15 cellular contexts compared by ENCODE assay signal in the genomic region with DNA sequence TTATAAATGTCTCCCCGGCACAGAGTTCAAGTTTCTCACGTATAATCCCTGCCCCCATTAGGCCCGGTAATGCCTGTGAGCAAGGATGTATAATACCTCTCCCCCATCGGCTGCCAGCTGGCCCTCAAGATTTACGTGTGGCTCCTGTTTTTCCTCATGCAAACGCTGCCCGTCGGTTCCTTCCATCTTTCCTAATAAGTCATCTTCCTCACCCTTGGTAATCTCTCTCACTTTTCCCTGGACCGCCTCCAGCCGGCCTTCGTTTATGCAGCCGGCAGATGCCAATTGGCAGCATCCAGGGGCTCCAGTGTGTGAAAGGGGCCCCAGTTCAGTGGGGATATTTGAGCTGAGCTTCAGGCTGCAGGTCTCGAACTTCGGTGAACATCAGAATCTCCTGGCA.
"Had no signal": no experiment of that assay in that cellular context is flagged by ENCODE, and none has a peak within 500 bp of the region (broad histone marks: within the 10 kb centered on the region; RNA-seq: fewer than 3 reads in every experiment).

No MANE protein-coding gene starts in this region.

- H3K27me3 ChIP-seq: adrenal gland had no signal

- H3K4me1 Mint-ChIP-seq: stimulated activated memory B cell treated with anti-CD40 and anti-IgM and Interleukin-4, amounts not matched to agents 10 μg/mL and 1 μg/mL and 100 μg/mL, for 72 hours had no signal

- H3K4me3 ChIP-seq: adrenal gland, lower lobe of right lung had no signal

- H3K9me3 Mint-ChIP-seq: activated naive CD4-positive, alpha-beta T cell treated with anti-CD3 and anti-CD28 coated beads, Interleukin-2, amount 50 U/mL, for 72 hours; activated T-cell treated with anti-CD3 and anti-CD28 coated beads, Interleukin-2, amount 50 U/mL, for 72 hours; nephron progenitor cell had no signal

- H3K9me3 ChIP-seq: adrenal gland, lower lobe of right lung had no signal

- H3K27ac ChIP-seq: lower lobe of right lung, VCaP had no signal

- H3K36me3 Mint-ChIP-seq: activated naive CD4-positive, alpha-beta T cell treated with anti-CD3 and anti-CD28 coated beads, Interleukin-2, amount 50 U/mL, for 72 hours; stimulated activated memory B cell treated with anti-CD40 and anti-IgM and Interleukin-4, amounts not matched to agents 10 μg/mL and 1 μg/mL and 100 μg/mL, for 72 hours had no signal

- ATAC-seq: activated naive CD4-positive, alpha-beta T cell treated with anti-CD3 and anti-CD28 coated beads, Interleukin-2, amount 50 U/mL, for 72 hours; activated T-cell treated with anti-CD3 and anti-CD28 coated beads, Interleukin-2, amount 50 U/mL, for 72 hours; lower lobe of right lung; sciatic nerve; stimulated activated memory B cell treated with anti-CD40 and anti-IgM and Interleukin-4, amounts not matched to agents 10 μg/mL and 1 μg/mL and 100 μg/mL, for 72 hours; T-helper 17 cell had no signal

- H3K36me3 ChIP-seq: adrenal gland, lower lobe of right lung had no signal

- H3K4me3 Mint-ChIP-seq: activated T-cell treated with anti-CD3 and anti-CD28 coated beads, Interleukin-2, amount 50 U/mL, for 72 hours; nephron progenitor cell; stimulated activated memory B cell treated with anti-CD40 and anti-IgM and Interleukin-4, amounts not matched to agents 10 μg/mL and 1 μg/mL and 100 μg/mL, for 72 hours; T-helper 17 cell had no signal

- DNase-seq: activated CD4-positive, alpha-beta T cell treated with anti-CD3 and anti-CD28 coated beads, Interleukin-2, amount 50 U/mL, for 4 hours; activated effector memory CD4-positive, alpha-beta T cell treated with anti-CD3 and anti-CD28 coated beads, Interleukin-2, amount 50 U/mL, for 16 hours; activated T-cell treated with anti-CD3 and anti-CD28 coated beads, Interleukin-2, amount 50 U/mL, for 72 hours; adrenal gland; dermis blood vessel endothelial cell; effector memory CD4-positive, alpha-beta T cell; lower lobe of right lung; nephron progenitor cell; stimulated activated CD4-positive, alpha-beta T cell treated with anti-CD3 and anti-CD28 coated beads, Interleukin-4, amount 100 ng/mL, for 4 hours; T-helper 17 cell had no signal

- H3K27ac Mint-ChIP-seq: activated naive CD4-positive, alpha-beta T cell treated with anti-CD3 and anti-CD28 coated beads, Interleukin-2, amount 50 U/mL, for 72 hours; activated T-cell treated with anti-CD3 and anti-CD28 coated beads, Interleukin-2, amount 50 U/mL, for 72 hours; nephron progenitor cell; progenitor cell of endocrine pancreas; stimulated activated memory B cell treated with anti-CD40 and anti-IgM and Interleukin-4, amounts not matched to agents 10 μg/mL and 1 μg/mL and 100 μg/mL, for 72 hours; T-helper 17 cell had no signal
